Comparison of ENCODE assay signal across 8 cellular contexts in genomic region chrX:43958529-43958928, GRCh38. TPM values are rescaled to one million over a fixed set of nuclear protein-coding genes. Genes with fewer than 3 reads are reported as not detected.
DNase-seq lines count a peak whose midpoint lies in the region; ATAC-seq, FAIRE-seq and TF ChIP-seq lines count a peak whose summit lies in the region.

No MANE protein-coding gene starts in this region.

- peak; percentile 92 for FAIRE-seq in TTC549 (lab: Jason Lieb, UNC)

- peaks cover 8% of the 10 kb centered on the region for H3K4me1 Mint-ChIP-seq in activated T-cell treated with anti-CD3 and anti-CD28 coated beads, Interleukin-2, amount 50 U/mL, for 72 hours (ENCODE audit: low read depth)
- peaks cover 4% of the 10 kb centered on the region for H3K4me1 Mint-ChIP-seq in neural progenitor cell

- H3K9me3 ChIP-seq in neural progenitor cell (ENCODE audit: low read depth) = peaks cover 7% of the 10 kb centered on the region

- no peaks in the 10 kb centered on the region for H3K36me3 Mint-ChIP-seq in activated T-cell treated with anti-CD3 and anti-CD28 coated beads, Interleukin-2, amount 50 U/mL, for 72 hours (ENCODE audit: insufficient read depth in 2 of 2)
- H3K36me3 Mint-ChIP-seq in neural progenitor cell = no peaks in the 10 kb centered on the region

- no peak overlapping the region for H3K4me3 ChIP-seq in fibroblast of mammary gland (ENCODE audit: control insufficient read depth, low read depth, low read length)
- H3K4me3 ChIP-seq in neural progenitor cell = no peak overlapping the region

- no peak overlapping the region for H3K4me2 ChIP-seq in neural progenitor cell

- H3F3A ChIP-seq in neural progenitor cell (ENCODE audit: low read depth) = no peaks in the 10 kb centered on the region

- no peaks in the 10 kb centered on the region for H3K27me3 ChIP-seq in neural progenitor cell

- H3K36me3 ChIP-seq in neural progenitor cell = no peaks in the 10 kb centered on the region

- H4K20me1 ChIP-seq in neural progenitor cell (ENCODE audit: low read depth) = no peaks in the 10 kb centered on the region

- no peak overlapping the region for H3K9ac ChIP-seq in neural progenitor cell

- TF ChIP-seq CTCF in fibroblast of mammary gland (conservative IDR thresholded peaks at IDR 0.05; ENCODE audit: control insufficient read depth, insufficient read depth, low read depth, low read length) (peak; percentile 87), neural progenitor cell (IDR thresholded peaks at IDR 0.05) (peak; percentile 73)

- peak; percentile 8 to 16 for DNase-seq in activated T-cell treated with anti-CD3 and anti-CD28 coated beads, Interleukin-2, amount 50 U/mL, for 72 hours
- no peak for DNase-seq in activated T-cell treated with anti-CD3 and anti-CD28 coated beads, Interleukin-2, amount 50 U/mL, for 1 hour
- peak; percentile 18 for DNase-seq in NCI-H2107 (lab: John Stamatoyannopoulos, UW)
- peak; percentile 90 for DNase-seq in fibroblast of mammary gland (ENCODE audit: low read depth)
- DNase-seq in neural progenitor cell (ENCODE audit: low spot score) = peak; percentile 74
- no peak for DNase-seq in cortex of kidney (lab: John Stamatoyannopoulos, UW)

- ATAC-seq in activated T-cell treated with anti-CD3 and anti-CD28 coated beads, Interleukin-2, amount 50 U/mL, for 72 hours (replicated peaks in 1 of 2) = peak; percentile 64 to 67
- peak; percentile 54 for ATAC-seq in HG02678 (IDR thresholded peaks at IDR 0.05; ENCODE audit: unreplicated experiment)

- peak overlapping the region in 1 of 2 donors; percentile 41 for H3K4me3 Mint-ChIP-seq in activated T-cell treated with anti-CD3 and anti-CD28 coated beads, Interleukin-2, amount 50 U/mL, for 72 hours
- H3K4me3 Mint-ChIP-seq in neural progenitor cell = no peak overlapping the region

- no peak overlapping the region for H2AFZ ChIP-seq in neural progenitor cell (replicated peaks)

- H3K79me2 ChIP-seq in neural progenitor cell (ENCODE audit: low read depth) = no peaks in the 10 kb centered on the region

- no peak overlapping the region for H3K27ac Mint-ChIP-seq in activated T-cell treated with anti-CD3 and anti-CD28 coated beads, Interleukin-2, amount 50 U/mL, for 72 hours
- H3K27ac Mint-ChIP-seq in neural progenitor cell = no peak overlapping the region

- H3K4me1 ChIP-seq in neural progenitor cell = no peaks in the 10 kb centered on the region

- H3K27me3 Mint-ChIP-seq in activated T-cell treated with anti-CD3 and anti-CD28 coated beads, Interleukin-2, amount 50 U/mL, for 72 hours (ENCODE audit: low read depth) = peaks cover 50% of the 10 kb centered on the region
- H3K27me3 Mint-ChIP-seq in neural progenitor cell (ENCODE audit: insufficient read depth, low read depth) = peaks cover 3% of the 10 kb centered on the region

- no peak overlapping the region for H3K27ac ChIP-seq in neural progenitor cell

- peaks cover 0 to 2% of the 10 kb centered on the region in 2 donors for H3K9me3 Mint-ChIP-seq in activated T-cell treated with anti-CD3 and anti-CD28 coated beads, Interleukin-2, amount 50 U/mL, for 72 hours
- H3K9me3 Mint-ChIP-seq in neural progenitor cell = peaks cover 8% of the 10 kb centered on the region

RNA-seq across cellular contexts. Expression of gene NDP, which starts 14.7 kb away (rescaled TPM):
- total RNA-seq in activated T-cell treated with anti-CD3 and anti-CD28 coated beads, Interleukin-2, amount 50 U/mL, for 72 hours = not detected
- total RNA-seq in neural progenitor cell (ENCODE audit: low replicate concordance) = 2.3 and 2.5 TPM in 2 replicates

Comparison
In these comparisons a context has a peak if more than half of its experiments do, and no peak if none do; other contexts are left out.
1. DNase-seq: peak in activated T-cell treated with anti-CD3 and anti-CD28 coated beads, Interleukin-2, amount 50 U/mL, for 72 hours (2 of 2), NCI-H2107 (single experiment), fibroblast of mammary gland (single experiment) and neural progenitor cell (single experiment); none in activated T-cell treated with anti-CD3 and anti-CD28 coated beads, Interleukin-2, amount 50 U/mL, for 1 hour (single experiment) and cortex of kidney (single experiment).